In the genomic region with DNA sequence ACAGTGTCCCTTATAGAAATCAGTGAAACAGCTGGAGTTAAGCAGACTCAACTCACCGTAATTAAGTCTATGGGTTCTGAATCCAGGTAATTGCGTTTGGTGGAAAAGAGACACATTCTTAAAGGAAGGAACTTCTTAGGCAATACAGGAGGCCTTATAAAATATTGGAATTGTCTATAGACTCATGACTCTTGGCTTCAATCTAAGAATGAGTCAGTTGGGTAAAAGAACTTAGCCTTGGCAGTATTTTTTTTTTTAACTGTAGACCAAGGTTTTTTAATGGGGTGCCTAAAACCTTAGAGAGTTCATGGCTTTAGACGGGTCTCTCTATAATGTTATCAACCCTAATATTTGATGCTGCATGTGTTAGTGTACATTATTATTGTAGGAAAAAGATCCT, we compare ENCODE assay signal across 26 cellular contexts. TPM values are rescaled to one million over a fixed set of nuclear protein-coding genes. Genes with fewer than 3 reads are reported as not detected.
"Had no signal": no experiment of that assay in that cellular context is flagged by ENCODE, and none has a peak within 500 bp of the region (broad histone marks: within the 10 kb centered on the region; RNA-seq: fewer than 3 reads in every experiment).

No MANE protein-coding gene starts in this region.

- H3K4me3 Mint-ChIP-seq: dendritic cell treated with granulocyte-macrophage colony-stimulating factor and Interleukin-4, amounts not matched to agents 40 ng/mL and 50 ng/mL, for 4 days; effector memory CD8-positive, alpha-beta T cell; natural killer cell treated with Interleukin-12 subunit alpha and Interleukin-12 subunit beta and Interleukin-15 and Interleukin-18, amount 100 ng/mL, for 72 hours; neural progenitor cell; stimulated activated effector memory CD8-positive, alpha-beta T cell treated with anti-CD3 and anti-CD28 coated beads, Interleukin-12 subunit alpha, Interleukin-12 subunit beta, amount 100 ng/mL, for 72 hours had no signal

- H3K36me3 Mint-ChIP-seq: natural killer cell treated with Interleukin-12 subunit alpha and Interleukin-12 subunit beta and Interleukin-15 and Interleukin-18, amount 100 ng/mL, for 72 hours; neural progenitor cell; stimulated activated effector memory CD8-positive, alpha-beta T cell treated with anti-CD3 and anti-CD28 coated beads, Interleukin-12 subunit alpha, Interleukin-12 subunit beta, amount 100 ng/mL, for 72 hours had no signal

- H3K27me3 Mint-ChIP-seq: dendritic cell treated with granulocyte-macrophage colony-stimulating factor and Interleukin-4, amounts not matched to agents 40 ng/mL and 50 ng/mL, for 4 days; effector memory CD8-positive, alpha-beta T cell; natural killer cell treated with Interleukin-12 subunit alpha and Interleukin-12 subunit beta and Interleukin-15 and Interleukin-18, amount 100 ng/mL, for 72 hours had no signal

- H3K27me3 ChIP-seq: foreskin keratinocyte, hepatocyte, neural progenitor cell, ovary, right atrium auricular region, sigmoid colon, suprapubic skin, tibial artery, upper lobe of left lung, uterus had no signal

- H3K9me3 ChIP-seq: esophagus muscularis mucosa, left ventricle myocardium inferior, ovary, right atrium auricular region, sigmoid colon, suprapubic skin, tibial artery, upper lobe of left lung, uterus had no signal

- H3K36me3 ChIP-seq: esophagus muscularis mucosa, left ventricle myocardium inferior, neural progenitor cell, ovary, right atrium auricular region, sigmoid colon, suprapubic skin, tibial artery, upper lobe of left lung, uterus had no signal

- H3K9me3 Mint-ChIP-seq: dendritic cell treated with granulocyte-macrophage colony-stimulating factor and Interleukin-4, amounts not matched to agents 40 ng/mL and 50 ng/mL, for 4 days; neural progenitor cell had no signal

- H3K4me2 ChIP-seq: hepatocyte, neural progenitor cell had no signal

- H3K27ac Mint-ChIP-seq: dendritic cell treated with granulocyte-macrophage colony-stimulating factor and Interleukin-4, amounts not matched to agents 40 ng/mL and 50 ng/mL, for 4 days; effector memory CD8-positive, alpha-beta T cell; natural killer cell treated with Interleukin-12 subunit alpha and Interleukin-12 subunit beta and Interleukin-15 and Interleukin-18, amount 100 ng/mL, for 72 hours; neural progenitor cell; stimulated activated effector memory CD8-positive, alpha-beta T cell treated with anti-CD3 and anti-CD28 coated beads, Interleukin-12 subunit alpha, Interleukin-12 subunit beta, amount 100 ng/mL, for 72 hours had no signal

- ATAC-seq: effector memory CD8-positive, alpha-beta T cell; foreskin keratinocyte; left cardiac atrium; natural killer cell treated with Interleukin-12 subunit alpha and Interleukin-12 subunit beta and Interleukin-15 and Interleukin-18, amount 100 ng/mL, for 72 hours; stimulated activated effector memory CD8-positive, alpha-beta T cell treated with anti-CD3 and anti-CD28 coated beads, Interleukin-12 subunit alpha, Interleukin-12 subunit beta, amount 100 ng/mL, for 72 hours; stimulated activated naive CD8-positive, alpha-beta T cell treated with anti-CD3 and anti-CD28 coated beads, Interleukin-15, Interleukin-2, amounts not matched to agents 100 U/mL and 50 U/mL, for 24 hours had no signal

- H3K27ac ChIP-seq: epithelial cell of prostate, esophagus muscularis mucosa, hepatocyte, left ventricle myocardium inferior, neural progenitor cell, ovary, right atrium auricular region, sigmoid colon, suprapubic skin, tibial artery, upper lobe of left lung had no signal

- H3K4me3 ChIP-seq: esophagus muscularis mucosa, hepatocyte, left ventricle myocardium inferior, lung, neural progenitor cell, ovary, right atrium auricular region, sigmoid colon, suprapubic skin, tibial artery, upper lobe of left lung, uterus had no signal

- H3K79me2 ChIP-seq: hepatocyte had no signal

- H2AFZ ChIP-seq: hepatocyte, neural progenitor cell had no signal

- H3K4me1 Mint-ChIP-seq: stimulated activated effector memory CD8-positive, alpha-beta T cell treated with anti-CD3 and anti-CD28 coated beads, Interleukin-12 subunit alpha, Interleukin-12 subunit beta, amount 100 ng/mL, for 72 hours had no signal

- H3K4me1 ChIP-seq: esophagus muscularis mucosa, right atrium auricular region, sigmoid colon, suprapubic skin, tibial artery, upper lobe of left lung, uterus had no signal

- H3K9ac ChIP-seq: neural progenitor cell had no signal

- DNase-seq: effector memory CD8-positive, alpha-beta T cell; foreskin keratinocyte; kidney; left cardiac atrium; left ventricle myocardium inferior; mesenchymal stem cell; midbrain; nucleus accumbens; ovary; sigmoid colon; stimulated activated CD4-positive, alpha-beta T cell treated with anti-CD3 and anti-CD28 coated beads, Interleukin-4, amount 100 ng/mL, for 1 hour; stimulated activated CD8-positive, alpha-beta memory T cell treated with anti-CD3 and anti-CD28 coated beads, Interleukin-4, amount 100 ng/mL, for 48 hours; stimulated activated naive CD8-positive, alpha-beta T cell treated with anti-CD3 and anti-CD28 coated beads, Interleukin-15, Interleukin-2, amounts not matched to agents 100 U/mL and 50 U/mL, for 24 hours; tibial artery; upper lobe of left lung; uterus had no signal

RNA-seq across cellular contexts. Expression of gene CCDC85A, which starts 47.6 kb away (rescaled TPM):
- total RNA-seq: natural killer cell treated with Interleukin-12 subunit alpha and Interleukin-12 subunit beta and Interleukin-15 and Interleukin-18, amount 100 ng/mL, for 72 hours had no signal
